Comparison of ENCODE assay signal across 18 cellular contexts in genomic region chr4:7128234-7128633, GRCh38.
"Had no signal": no experiment of that assay in that cellular context is flagged by ENCODE, and none has a peak within 500 bp of the region (broad histone marks: within the 10 kb centered on the region; RNA-seq: fewer than 3 reads in every experiment).

No MANE protein-coding gene starts in this region.

- H3K9me3 ChIP-seq: SK-N-SH had no signal

- H3K9ac ChIP-seq: KMS-11, SK-N-SH had no signal

- H3K4me3 Mint-ChIP-seq: T-cell; T-helper 1 cell treated with Interleukin-12 subunit alpha and Interleukin-12 subunit beta and Interleukin-4 antibody, amounts not matched to agents 30 μg/mL and 1 μg/mL, for 36 hours had no signal

- H3K27ac ChIP-seq: KMS-11 had no signal

- DNase-seq: Kasumi-1, MM.1S, NCI-H1436, NCI-H187, NCI-H2081 treated with DMSO at 0.1 percent for 48 hours, NCI-H2171, NCI-H226, NCI-H446, NCI-H510A treated with DMSO at 0.1 percent for 48 hours, NCI-H526, NCI-H774, RPMI8226, SHP77, SK-N-SH, SW 1271, T-cell had no signal

- ATAC-seq: T-cell had no signal

- H3K4me2 ChIP-seq: KMS-11, SK-N-SH had no signal

- H3K4me1 Mint-ChIP-seq: T-cell had no signal

- H3K27ac Mint-ChIP-seq: T-cell; T-helper 1 cell treated with Interleukin-12 subunit alpha and Interleukin-12 subunit beta and Interleukin-4 antibody, amounts not matched to agents 30 μg/mL and 1 μg/mL, for 36 hours had no signal

- H3K36me3 Mint-ChIP-seq: T-cell had no signal
